In genomic region chr2:241801611-241802420, GRCh38 we compare ENCODE assay signal across 20 cellular contexts. TPM values are rescaled to one million over a fixed set of nuclear protein-coding genes. Genes with fewer than 3 reads are reported as not detected.
DNase-seq lines count a peak whose midpoint lies in the region; FAIRE-seq and TF ChIP-seq lines count a peak whose summit lies in the region.
"Had no signal": no experiment of that assay in that cellular context is flagged by ENCODE, and none has a peak within 500 bp of the region (broad histone marks: within the 10 kb centered on the region; RNA-seq: fewer than 3 reads in every experiment).

No MANE protein-coding gene starts in this region.

- peaks cover 6 to 16% of the 10 kb centered on the region in 2 donors for H3K4me1 ChIP-seq in kidney (ENCODE audit: control insufficient read depth in 1 of 2, insufficient read depth in 1 of 2, low read depth in 1 of 2, low read length in 2 of 2)
- H3K4me1 ChIP-seq in tibial artery = peaks cover 0 to 21% (median 20%) of the 10 kb centered on the region in 4 donors

- peaks cover 13% of the 10 kb centered on the region for H3K4me1 Mint-ChIP-seq in activated T-cell treated with anti-CD3 and anti-CD28 coated beads, Interleukin-2, amount 50 U/mL, for 24 hours (ENCODE audit: low read depth)

- FAIRE-seq in kidney (lab: Jason Lieb, UNC) = no peak
- FAIRE-seq: HTR-8/SVneo had no signal

- no peak overlapping the region for H3K9ac ChIP-seq in kidney (ENCODE audit: low read length in 2 of 2)

- H3K9me3 ChIP-seq in WERI-Rb-1 (ENCODE audit: severe bottlenecking) = no peaks in the 10 kb centered on the region
- no peaks in the 10 kb centered on the region for H3K9me3 ChIP-seq in kidney (ENCODE audit: control insufficient read depth in 1 of 2, low read length in 2 of 2)
- H3K9me3 ChIP-seq in tibial artery = no peaks in the 10 kb centered on the region
- H3K9me3 ChIP-seq: ascending aorta, esophagus squamous epithelium had no signal

- H3K4me3 ChIP-seq in WERI-Rb-1 (ENCODE audit: low read depth, low read length) = no peak overlapping the region
- H3K4me3 ChIP-seq in kidney (ENCODE audit: low read length in 2 of 2) = no peak overlapping the region
- H3K4me3 ChIP-seq in tibial artery = no peak overlapping the region
- H3K4me3 ChIP-seq: ascending aorta, esophagus squamous epithelium had no signal

- TF ChIP-seq CTCF in WERI-Rb-1 (IDR thresholded peaks at IDR 0.05; ENCODE audit: low read depth, low read length) (no peak), kidney (IDR thresholded peaks at IDR 0.05; ENCODE audit: borderline replicate concordance, extremely low read depth, insufficient read depth) (no peak), tibial artery (IDR thresholded peaks at IDR 0.05) (no peak)

- DNase-seq in activated T-cell treated with anti-CD3 and anti-CD28 coated beads, Interleukin-2, amount 50 U/mL, for 24 hours = peak; percentile 29
- no peak for DNase-seq in activated T-cell treated with anti-CD3 and anti-CD28 coated beads, Interleukin-2, amount 50 U/mL, for 1 hour
- DNase-seq in WERI-Rb-1 = peak; percentile 50
- peak; percentile 64 for DNase-seq in kidney
- peak; percentile 16 to 53 for DNase-seq in tibial artery
- DNase-seq in activated CD4-positive, CD25-positive, alpha-beta regulatory T cell (lab: John Stamatoyannopoulos, UW) = no peak
- DNase-seq in LoVo (ENCODE audit: low spot score) = no peak
- DNase-seq in NK-92 treated with Interleukin-12 subunit alpha and Interleukin-12 subunit beta, amount 100 ng/mL, for 24 hours (lab: John Stamatoyannopoulos, UW) = no peak
- DNase-seq: activated T-cell treated with anti-CD3 and anti-CD28 coated beads, Interleukin-2, amount 50 U/mL, for 72 hours; Calu3; esophagus squamous epithelium; hippocampal formation; occipital lobe had no signal

- H3K27ac Mint-ChIP-seq in activated T-cell treated with anti-CD3 and anti-CD28 coated beads, Interleukin-2, amount 50 U/mL, for 24 hours = no peak overlapping the region
- H3K27ac Mint-ChIP-seq: activated T-cell treated with anti-CD3 and anti-CD28 coated beads, Interleukin-2, amount 50 U/mL, for 72 hours; dendritic cell treated with granulocyte-macrophage colony-stimulating factor and Interleukin-4, amounts not matched to agents 40 ng/mL and 50 ng/mL, for 4 days; memory B cell had no signal

- H3K36me3 Mint-ChIP-seq in activated T-cell treated with anti-CD3 and anti-CD28 coated beads, Interleukin-2, amount 50 U/mL, for 24 hours (ENCODE audit: low read depth) = no peaks in the 10 kb centered on the region
- H3K36me3 Mint-ChIP-seq: memory B cell had no signal

- H3K27ac ChIP-seq in WERI-Rb-1 (peak overlapping the region; percentile 59), kidney (ENCODE audit: low read depth in 2 of 2, low read length in 2 of 2) (no peak overlapping the region), tibial artery (no peak overlapping the region)
- H3K27ac ChIP-seq: ascending aorta, esophagus squamous epithelium had no signal

- H3K27me3 Mint-ChIP-seq in activated T-cell treated with anti-CD3 and anti-CD28 coated beads, Interleukin-2, amount 50 U/mL, for 24 hours = peaks cover 8% of the 10 kb centered on the region
- H3K27me3 Mint-ChIP-seq: memory B cell had no signal

- H3K4me3 Mint-ChIP-seq in activated T-cell treated with anti-CD3 and anti-CD28 coated beads, Interleukin-2, amount 50 U/mL, for 24 hours = no peak overlapping the region
- H3K4me3 Mint-ChIP-seq: dendritic cell treated with granulocyte-macrophage colony-stimulating factor and Interleukin-4, amounts not matched to agents 40 ng/mL and 50 ng/mL, for 4 days; memory B cell had no signal

- no peaks in the 10 kb centered on the region for H3K9me3 Mint-ChIP-seq in activated T-cell treated with anti-CD3 and anti-CD28 coated beads, Interleukin-2, amount 50 U/mL, for 24 hours
- H3K9me3 Mint-ChIP-seq: activated T-cell treated with anti-CD3 and anti-CD28 coated beads, Interleukin-2, amount 50 U/mL, for 72 hours; dendritic cell treated with granulocyte-macrophage colony-stimulating factor and Interleukin-4, amounts not matched to agents 40 ng/mL and 50 ng/mL, for 4 days; memory B cell had no signal

- intact Hi-C loops in kidney (cut with DNase I) = no loop called here
- intact Hi-C loops in tibial artery (cut with DNase I; ENCODE audit: low total_unique reads) = no loop called here

- no peaks in the 10 kb centered on the region for H3K27me3 ChIP-seq in WERI-Rb-1 (ENCODE audit: insufficient read depth, low read depth, severe bottlenecking)
- peaks cover 0 to 54% of the 10 kb centered on the region in 2 donors for H3K27me3 ChIP-seq in tibial artery
- H3K27me3 ChIP-seq: ascending aorta had no signal

- H3K36me3 ChIP-seq in WERI-Rb-1 (no peaks in the 10 kb centered on the region), kidney (ENCODE audit: control insufficient read depth in 1 of 2, insufficient read depth in 2 of 2, low read length in 2 of 2) (no peaks in the 10 kb centered on the region), tibial artery (no peaks in the 10 kb centered on the region)
- H3K36me3 ChIP-seq: ascending aorta, esophagus squamous epithelium had no signal

RNA-seq across cellular contexts. Expression of gene NEU4, which starts 7.2 kb away (rescaled TPM):
- total RNA-seq in kidney = 0.76 TPM
- 2.8 TPM for polyA plus RNA-seq in kidney (ENCODE audit: insufficient read depth, low read depth, low replicate concordance)
- total RNA-seq: ascending aorta, esophagus squamous epithelium, SK-MEL-5 had no signal
- polyA plus RNA-seq: AG04450 had no signal

RNA-seq across cellular contexts. Expression of gene GAL3ST2, which starts 25.2 kb away (rescaled TPM):
- total RNA-seq in kidney = 0.19 TPM
- polyA plus RNA-seq in kidney (ENCODE audit: insufficient read depth, low read depth, low replicate concordance) = 0.39 TPM
- total RNA-seq: ascending aorta, Calu3, SK-MEL-5 had no signal
- polyA plus RNA-seq: AG04450 had no signal

RNA-seq across cellular contexts. Expression of gene PDCD1, which starts 56.9 kb away (rescaled TPM):
- 1.6 TPM for total RNA-seq in kidney
- polyA plus RNA-seq in kidney (ENCODE audit: insufficient read depth, low read depth, low replicate concordance) = 0.49 TPM
- total RNA-seq: ascending aorta, Calu3, occipital lobe, SK-MEL-5, temporal lobe had no signal
- polyA plus RNA-seq: AG04450 had no signal

Comparison
In these comparisons a context has a peak if more than half of its experiments do, and no peak if none do; other contexts are left out.
1. DNase-seq: peak in activated T-cell treated with anti-CD3 and anti-CD28 coated beads, Interleukin-2, amount 50 U/mL, for 24 hours (single experiment), WERI-Rb-1 (single experiment), kidney (single experiment) and tibial artery (2 of 2); none in activated T-cell treated with anti-CD3 and anti-CD28 coated beads, Interleukin-2, amount 50 U/mL, for 1 hour (single experiment), activated CD4-positive, CD25-positive, alpha-beta regulatory T cell (0 of 4), LoVo (single experiment) and NK-92 treated with Interleukin-12 subunit alpha and Interleukin-12 subunit beta, amount 100 ng/mL, for 24 hours (single experiment).